8 cellular contexts compared by ENCODE assay signal in the genomic region with DNA sequence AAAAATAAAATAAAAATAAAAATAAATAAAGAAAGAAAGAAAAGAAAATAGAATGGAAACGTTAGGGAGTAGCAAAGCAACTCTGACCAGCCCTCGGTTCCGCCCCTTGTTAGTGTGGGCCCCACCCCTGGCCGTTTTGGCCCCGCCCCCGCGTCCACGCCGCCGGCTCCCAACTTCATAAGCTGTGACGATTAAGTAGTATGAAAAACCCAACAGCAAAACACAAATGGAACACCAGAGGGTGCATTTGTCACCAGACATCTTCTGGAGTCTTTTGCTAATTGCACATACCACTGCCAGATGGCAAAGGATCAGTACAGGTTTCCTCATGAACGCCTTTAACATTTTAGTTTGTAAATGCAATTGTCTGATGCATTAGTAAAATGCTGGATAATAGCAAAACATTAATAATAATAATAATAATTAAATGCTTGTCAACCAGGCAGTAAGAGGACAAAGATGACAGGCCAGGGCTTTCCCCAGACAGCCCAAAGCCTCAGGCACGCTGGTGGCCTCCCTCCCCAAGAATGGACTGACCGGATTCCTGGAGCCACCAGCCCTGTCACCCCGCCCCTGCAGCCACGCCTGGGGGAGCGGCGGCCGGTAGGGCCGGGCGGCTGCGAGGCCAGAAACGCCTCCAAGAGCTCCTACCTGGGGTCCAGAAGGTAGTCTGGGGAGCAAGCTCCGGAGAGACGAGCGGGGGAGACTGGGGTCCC. TPM values are rescaled to one million over a fixed set of nuclear protein-coding genes. Genes with fewer than 3 reads are reported as not detected.
DNase-seq lines count a peak whose midpoint lies in the region; ATAC-seq, FAIRE-seq and TF ChIP-seq lines count a peak whose summit lies in the region.

No MANE protein-coding gene starts in this region.

- no peaks in the 10 kb centered on the region for H3K4me1 Mint-ChIP-seq in T-helper 2 cell treated with Interferon-gamma antibody and Interleukin-4, amounts not matched to agents 5 μg/mL and 100 μg/mL, for 36 hours (ENCODE audit: low read depth)

- intact Hi-C loops in sigmoid colon (cut with DNase I): loop anchor here (2.0 kb wide), 1 partner anchor 34 kb away; no protein-coding TSS in a partner anchor

- no peaks in the 10 kb centered on the region for H3K27me3 ChIP-seq in right atrium auricular region
- H3K27me3 ChIP-seq in sigmoid colon: no peaks in the 10 kb centered on the region

- no peak overlapping the region for H3K27ac Mint-ChIP-seq in T-helper 2 cell treated with Interferon-gamma antibody and Interleukin-4, amounts not matched to agents 5 μg/mL and 100 μg/mL, for 36 hours

- H3K36me3 ChIP-seq in right atrium auricular region: no peaks in the 10 kb centered on the region
- no peaks in the 10 kb centered on the region for H3K36me3 ChIP-seq in sigmoid colon

- ATAC-seq in GM21825 (IDR thresholded peaks at IDR 0.05; ENCODE audit: unreplicated experiment): no peak

- H3K9me3 ChIP-seq in right atrium auricular region (no peaks in the 10 kb centered on the region), sigmoid colon (no peaks in the 10 kb centered on the region)

- no peak for TF ChIP-seq POLR2A in sigmoid colon (IDR thresholded peaks at IDR 0.05)

- H3K4me3 ChIP-seq in right atrium auricular region (no peak overlapping the region), sigmoid colon (no peak overlapping the region)

- TF ChIP-seq CTCF in right atrium auricular region (IDR thresholded peaks at IDR 0.05) (peak; percentile 35 to 68), sigmoid colon (IDR thresholded peaks at IDR 0.05) (peak in 3 of 4 experiments; percentile 7 to 36 (median 36))

- no peaks in the 10 kb centered on the region for H3K27me3 Mint-ChIP-seq in T-helper 2 cell treated with Interferon-gamma antibody and Interleukin-4, amounts not matched to agents 5 μg/mL and 100 μg/mL, for 36 hours (ENCODE audit: low read depth)

- H3K4me3 Mint-ChIP-seq in T-helper 2 cell treated with Interferon-gamma antibody and Interleukin-4, amounts not matched to agents 5 μg/mL and 100 μg/mL, for 36 hours: no peak overlapping the region

- H3K27ac ChIP-seq in right atrium auricular region (no peak overlapping the region), sigmoid colon (peak overlapping the region in 2 of 4 donors; percentile 31 to 39)

- no peaks in the 10 kb centered on the region for H3K36me3 Mint-ChIP-seq in T-helper 2 cell treated with Interferon-gamma antibody and Interleukin-4, amounts not matched to agents 5 μg/mL and 100 μg/mL, for 36 hours (ENCODE audit: low read depth)

- TF ChIP-seq EP300 in sigmoid colon (IDR thresholded peaks at IDR 0.05): no peak

- H3K9me3 Mint-ChIP-seq in T-helper 2 cell treated with Interferon-gamma antibody and Interleukin-4, amounts not matched to agents 5 μg/mL and 100 μg/mL, for 36 hours: no peaks in the 10 kb centered on the region

- H3K4me1 ChIP-seq in right atrium auricular region (peaks cover 0 to 10% of the 10 kb centered on the region in 2 donors), sigmoid colon (peaks cover 0 to 12% (median 6%) of the 10 kb centered on the region in 4 donors)

- 8 to 28% methylated on average over 26 of the region's 26 CpGs for WGBS in sigmoid colon, 2 donors

- DNase-seq in AG08395 (ENCODE audit: low spot score) (peak; percentile 88), GM19239 (ENCODE audit: insufficient read length, low spot score) (peak; percentile 54), NCI-H1105 treated with DMSO at 0.1 percent for 48 hours (lab: John Stamatoyannopoulos, UW) (peak; percentile 57), anterior cingulate cortex (lab: John Stamatoyannopoulos, UW) (peak in 34 of 58 donors; percentile 10 to 68 (median 32)), right atrium auricular region (ENCODE audit: low spot score) (peak; percentile 94), sigmoid colon (peak; percentile 87)
- DNase-seq in T-helper 2 cell treated with Interferon-gamma antibody and Interleukin-4, amounts not matched to agents 5 μg/mL and 100 μg/mL, for 36 hours (ENCODE audit: low spot score): peak; percentile 53

- no peak for FAIRE-seq in GM19239 (lab: Jason Lieb, UNC)

RNA-seq across cellular contexts. Expression of a gene that starts 23.6 kb away (rescaled TPM):
- total RNA-seq in right atrium auricular region: 100 to 1,000 TPM; 411 to 457 TPM
- 100 to 1,000 TPM; 252 to 463 (median 333) TPM for total RNA-seq in sigmoid colon
- polyA plus RNA-seq in sigmoid colon: 100 to 1,000 TPM; 167 to 333 (median 245) TPM

Comparison
In these comparisons a context has a peak if more than half of its experiments do, and no peak if none do; other contexts are left out.
1. DNase-seq: peak in every context shown above with its lines; median percentile 94 in right atrium auricular region; 88 in AG08395; 87 in sigmoid colon; 57 in NCI-H1105 treated with DMSO at 0.1 percent for 48 hours; 54 in GM19239; 53 in T-helper 2 cell treated with Interferon-gamma antibody and Interleukin-4, amounts not matched to agents 5 μg/mL and 100 μg/mL, for 36 hours; 32 in anterior cingulate cortex.